In genomic region chr19:51127755-51128154, GRCh38 we compare ENCODE assay signal across 11 cellular contexts. TPM values are rescaled to one million over a fixed set of nuclear protein-coding genes. Genes with fewer than 3 reads are reported as not detected.
DNase-seq lines count a peak whose midpoint lies in the region; ATAC-seq and TF ChIP-seq lines count a peak whose summit lies in the region.
"Had no signal": no experiment of that assay in that cellular context is flagged by ENCODE, and none has a peak within 500 bp of the region (broad histone marks: within the 10 kb centered on the region; RNA-seq: fewer than 3 reads in every experiment).

No MANE protein-coding gene starts in this region.

- H4K20me1 ChIP-seq in GM23338 (replicated peaks; ENCODE audit: insufficient read depth): no peaks in the 10 kb centered on the region

- no peak for TF ChIP-seq CTCF in HL-60 (IDR thresholded peaks at IDR 0.05; ENCODE audit: insufficient read depth, low read length)
- no peak for TF ChIP-seq CTCF in GM23338 (conservative IDR thresholded peaks at IDR 0.05; ENCODE audit: low read depth in 2 of 2)

- no peaks in the 10 kb centered on the region for H3K9me2 ChIP-seq in GM23338 (ENCODE audit: insufficient read depth)

- no peaks in the 10 kb centered on the region for H3K4me1 Mint-ChIP-seq in GM23338

- no peaks in the 10 kb centered on the region; the same call in 2 of the 3 replicates for H3K36me3 Mint-ChIP-seq in GM23338 (ENCODE audit: low read depth)

- H3K9me3 Mint-ChIP-seq in GM23338: no peaks in the 10 kb centered on the region; the same call in 2 of the 3 replicates

- H3K27me3 Mint-ChIP-seq in GM23338 (ENCODE audit: insufficient read depth, low read depth, poor library complexity): peaks cover 15% of the 10 kb centered on the region

- no peak overlapping the region for H3K4me3 Mint-ChIP-seq in GM23338

- H3K27ac ChIP-seq in HL-60 (replicated peaks) (no peak overlapping the region), GM23338 (ENCODE audit: low read depth) (no peak overlapping the region)

- H3K36me3 ChIP-seq in GM23338 (ENCODE audit: insufficient read depth): no peaks in the 10 kb centered on the region

- H3F3A ChIP-seq in GM23338 (replicated peaks; ENCODE audit: low read depth): no peaks in the 10 kb centered on the region

- no peak overlapping the region for H3K27ac Mint-ChIP-seq in GM23338

- H3K79me2 ChIP-seq in GM23338 (replicated peaks; ENCODE audit: insufficient read depth): no peaks in the 10 kb centered on the region

- H3K4me1 ChIP-seq in GM23338 (ENCODE audit: insufficient read depth): no peaks in the 10 kb centered on the region

- DNase-seq in HL-60 (ENCODE audit: low read depth in 1 of 2, low spot score in 1 of 2): peak; percentile 58 to 94
- peak; percentile 97 for DNase-seq in SIG-M5 treated with dmso at 0.1 percent for 504 hours (lab: John Stamatoyannopoulos, UW; ENCODE audit: unreplicated experiment)
- DNase-seq in globus pallidus (ENCODE audit: low spot score): peak; percentile 15
- peak; percentile 5 for DNase-seq in skeletal muscle cell (ENCODE audit: low read depth)
- DNase-seq in SW 1271 (lab: John Stamatoyannopoulos, UW): no peak
- no peak for DNase-seq in DMS 273 (lab: John Stamatoyannopoulos, UW; ENCODE audit: unreplicated experiment)
- no peak for DNase-seq in NCI-H1694 treated with DMSO at 0.1 percent for 48 hours (lab: John Stamatoyannopoulos, UW)
- DNase-seq in GM23338 (ENCODE audit: low spot score): no peak
- DNase-seq: activated CD4-positive, CD25-positive, alpha-beta regulatory T cell treated with anti-CD3 and anti-CD28 coated beads, Interleukin-2, amount 50 U/mL, for 72 hours; NCI-H524 treated with DMSO at 0.1 percent for 48 hours had no signal

- no peak overlapping the region for H3K4me3 ChIP-seq in HL-60 (replicated peaks; ENCODE audit: insufficient read depth, low read length)
- H3K4me3 ChIP-seq in skeletal muscle cell (ENCODE audit: low read depth, low read length): no peak overlapping the region
- no peak overlapping the region for H3K4me3 ChIP-seq in GM23338

- no peak overlapping the region for H3K4me2 ChIP-seq in GM23338

- H3K27me3 ChIP-seq in HL-60 (ENCODE audit: insufficient read depth, poor library complexity, severe bottlenecking): no peaks in the 10 kb centered on the region
- H3K27me3 ChIP-seq in GM23338 (ENCODE audit: insufficient read depth): no peaks in the 10 kb centered on the region

- no peak overlapping the region for H2AFZ ChIP-seq in GM23338

- ATAC-seq in GM23338: no peak

TF ChIP-seq in GM23338, 12 proteins besides CTCF, POLR2A, EP300 and RAD21:
- TF ChIP-seq ETS1 (IDR thresholded peaks at IDR 0.05) (no peak), ZNF331 (CRISPR knock-in tag; IDR thresholded peaks at IDR 0.05; ENCODE audit: low read depth) (no peak), POLR2AphosphoS5 (IDR thresholded peaks at IDR 0.05; ENCODE audit: low read depth) (no peak), EZH2 (IDR thresholded peaks at IDR 0.05; ENCODE audit: low read depth, unreplicated experiment) (no peak), JUNB (IDR thresholded peaks at IDR 0.05; ENCODE audit: unreplicated experiment) (no peak), STAT1 (IDR thresholded peaks at IDR 0.05; ENCODE audit: unreplicated experiment) (no peak), ZNF114 (CRISPR knock-in tag; IDR thresholded peaks at IDR 0.05) (no peak)
- TF ChIP-seq, protein P1, sequence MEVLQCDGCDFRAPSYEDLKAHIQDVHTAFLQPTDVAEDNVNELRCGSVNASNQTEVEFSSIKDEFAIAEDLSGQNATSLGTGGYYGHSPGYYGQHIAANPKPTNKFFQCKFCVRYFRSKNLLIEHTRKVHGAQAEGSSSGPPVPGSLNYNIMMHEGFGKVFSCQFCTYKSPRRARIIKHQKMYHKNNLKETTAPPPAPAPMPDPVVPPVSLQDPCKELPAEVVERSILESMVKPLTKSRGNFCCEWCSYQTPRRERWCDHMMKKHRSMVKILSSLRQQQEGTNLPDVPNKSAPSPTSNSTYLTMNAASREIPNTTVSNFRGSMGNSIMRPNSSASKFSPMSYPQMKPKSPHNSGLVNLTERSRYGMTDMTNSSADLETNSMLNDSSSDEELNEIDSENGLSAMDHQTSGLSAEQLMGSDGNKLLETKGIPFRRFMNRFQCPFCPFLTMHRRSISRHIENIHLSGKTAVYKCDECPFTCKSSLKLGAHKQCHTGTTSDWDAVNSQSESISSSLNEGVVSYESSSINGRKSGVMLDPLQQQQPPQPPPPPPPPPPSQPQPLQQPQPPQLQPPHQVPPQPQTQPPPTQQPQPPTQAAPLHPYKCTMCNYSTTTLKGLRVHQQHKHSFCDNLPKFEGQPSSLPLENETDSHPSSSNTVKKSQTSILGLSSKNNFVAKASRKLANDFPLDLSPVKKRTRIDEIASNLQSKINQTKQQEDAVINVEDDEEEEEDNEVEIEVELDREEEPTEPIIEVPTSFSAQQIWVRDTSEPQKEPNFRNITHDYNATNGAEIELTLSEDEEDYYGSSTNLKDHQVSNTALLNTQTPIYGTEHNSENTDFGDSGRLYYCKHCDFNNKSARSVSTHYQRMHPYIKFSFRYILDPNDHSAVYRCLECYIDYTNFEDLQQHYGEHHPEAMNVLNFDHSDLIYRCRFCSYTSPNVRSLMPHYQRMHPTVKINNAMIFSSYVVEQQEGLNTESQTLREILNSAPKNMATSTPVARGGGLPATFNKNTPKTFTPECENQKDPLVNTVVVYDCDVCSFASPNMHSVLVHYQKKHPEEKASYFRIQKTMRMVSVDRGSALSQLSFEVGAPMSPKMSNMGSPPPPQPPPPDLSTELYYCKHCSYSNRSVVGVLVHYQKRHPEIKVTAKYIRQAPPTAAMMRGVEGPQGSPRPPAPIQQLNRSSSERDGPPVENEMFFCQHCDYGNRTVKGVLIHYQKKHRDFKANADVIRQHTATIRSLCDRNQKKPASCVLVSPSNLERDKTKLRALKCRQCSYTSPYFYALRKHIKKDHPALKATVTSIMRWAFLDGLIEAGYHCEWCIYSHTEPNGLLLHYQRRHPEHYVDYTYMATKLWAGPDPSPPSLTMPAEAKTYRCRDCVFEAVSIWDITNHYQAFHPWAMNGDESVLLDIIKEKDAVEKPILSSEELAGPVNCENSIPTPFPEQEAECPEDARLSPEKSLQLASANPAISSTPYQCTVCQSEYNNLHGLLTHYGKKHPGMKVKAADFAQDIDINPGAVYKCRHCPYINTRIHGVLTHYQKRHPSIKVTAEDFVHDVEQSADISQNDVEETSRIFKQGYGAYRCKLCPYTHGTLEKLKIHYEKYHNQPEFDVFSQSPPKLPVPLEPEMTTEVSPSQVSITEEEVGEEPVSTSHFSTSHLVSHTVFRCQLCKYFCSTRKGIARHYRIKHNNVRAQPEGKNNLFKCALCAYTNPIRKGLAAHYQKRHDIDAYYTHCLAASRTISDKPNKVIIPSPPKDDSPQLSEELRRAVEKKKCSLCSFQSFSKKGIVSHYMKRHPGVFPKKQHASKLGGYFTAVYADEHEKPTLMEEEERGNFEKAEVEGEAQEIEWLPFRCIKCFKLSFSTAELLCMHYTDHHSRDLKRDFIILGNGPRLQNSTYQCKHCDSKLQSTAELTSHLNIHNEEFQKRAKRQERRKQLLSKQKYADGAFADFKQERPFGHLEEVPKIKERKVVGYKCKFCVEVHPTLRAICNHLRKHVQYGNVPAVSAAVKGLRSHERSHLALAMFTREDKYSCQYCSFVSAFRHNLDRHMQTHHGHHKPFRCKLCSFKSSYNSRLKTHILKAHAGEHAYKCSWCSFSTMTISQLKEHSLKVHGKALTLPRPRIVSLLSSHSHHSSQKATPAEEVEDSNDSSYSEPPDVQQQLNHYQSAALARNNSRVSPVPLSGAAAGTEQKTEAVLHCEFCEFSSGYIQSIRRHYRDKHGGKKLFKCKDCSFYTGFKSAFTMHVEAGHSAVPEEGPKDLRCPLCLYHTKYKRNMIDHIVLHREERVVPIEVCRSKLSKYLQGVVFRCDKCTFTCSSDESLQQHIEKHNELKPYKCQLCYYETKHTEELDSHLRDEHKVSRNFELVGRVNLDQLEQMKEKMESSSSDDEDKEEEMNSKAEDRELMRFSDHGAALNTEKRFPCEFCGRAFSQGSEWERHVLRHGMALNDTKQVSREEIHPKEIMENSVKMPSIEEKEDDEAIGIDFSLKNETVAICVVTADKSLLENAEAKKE (CRISPR knock-in tag; IDR thresholded peaks at IDR 0.05): no peak

RNA-seq across cellular contexts. Expression of gene SIGLEC9, which starts 3.0 kb away (rescaled TPM):
- not detected in 2 replicates for total RNA-seq in GM23338 (2014; rRNA removed; shearing (Covaris generic))
- polyA plus RNA-seq in GM23338 (2016; fragmentation: Nextera tagmentation; extraction: Ambion mirVana): not detected in 2 replicates

RNA-seq across cellular contexts. Expression of gene SIGLEC7, which starts 14.3 kb away (rescaled TPM):
- total RNA-seq in GM23338 (2014; rRNA removed; shearing (Covaris generic)): not detected in 2 replicates
- not detected in 2 replicates for polyA plus RNA-seq in GM23338 (2016; fragmentation: Nextera tagmentation; extraction: Ambion mirVana)

RNA-seq across cellular contexts. Expression of gene CTU1, which starts 19.5 kb away (rescaled TPM):
- total RNA-seq in GM23338 (2014; rRNA removed; shearing (Covaris generic)): 15.6 and 18.8 TPM in 2 replicates
- polyA plus RNA-seq in GM23338 (2016; fragmentation: Nextera tagmentation; extraction: Ambion mirVana): 3.7 and 11.0 TPM in 2 replicates

RNA-seq across cellular contexts. Expression of gene KLK14, which starts 45.1 kb away (rescaled TPM):
- not detected in 2 replicates for total RNA-seq in GM23338 (2014; rRNA removed; shearing (Covaris generic))
- polyA plus RNA-seq in GM23338 (2016; fragmentation: Nextera tagmentation; extraction: Ambion mirVana): 0.42 and 0.52 TPM in 2 replicates
- total RNA-seq: omental fat pad had no signal

Comparison
In these comparisons a context has a peak if more than half of its experiments do, and no peak if none do; other contexts are left out.
1. DNase-seq: peak in HL-60 (2 of 2), SIG-M5 treated with dmso at 0.1 percent for 504 hours (single experiment), globus pallidus (single experiment) and skeletal muscle cell (single experiment); none in SW 1271 (0 of 2), DMS 273 (single experiment), NCI-H1694 treated with DMSO at 0.1 percent for 48 hours (single experiment) and GM23338 (single experiment).